In the genomic region with DNA sequence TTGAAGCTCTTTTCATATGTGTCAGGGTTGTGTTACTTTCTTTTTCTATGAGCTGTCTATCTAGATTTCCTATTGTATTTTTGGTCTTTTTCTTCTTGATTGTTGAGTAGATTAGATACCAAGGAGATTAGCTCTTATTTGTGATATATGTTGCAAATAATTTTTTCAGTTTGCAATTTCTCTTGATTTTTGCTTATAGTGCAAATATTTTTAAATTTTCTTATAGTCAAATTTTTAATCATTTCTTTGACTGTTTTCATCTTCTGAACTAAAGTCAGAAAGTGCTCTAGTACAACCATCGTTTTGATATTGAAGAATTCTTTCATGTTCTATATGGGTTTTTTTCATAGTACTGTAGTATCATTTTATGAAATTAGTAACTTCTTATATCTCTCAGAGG, we compare ENCODE assay signal across 28 cellular contexts.
"Had no signal": no experiment of that assay in that cellular context is flagged by ENCODE, and none has a peak within 500 bp of the region (broad histone marks: within the 10 kb centered on the region; RNA-seq: fewer than 3 reads in every experiment).

No MANE protein-coding gene starts in this region.

- H3K27ac ChIP-seq: neural progenitor cell, ovary, parathyroid adenoma, psoas muscle, skin epidermis, spleen, suprapubic skin, testis, tibial artery, transverse colon, upper lobe of right lung, uterus had no signal

- H2AFZ ChIP-seq: neural progenitor cell, parathyroid adenoma had no signal

- H3K36me3 ChIP-seq: neural progenitor cell, ovary, spleen, suprapubic skin, tibial artery, transverse colon, upper lobe of right lung, uterus had no signal

- H3K4me3 ChIP-seq: neural progenitor cell, ovary, psoas muscle, skin epidermis, smooth muscle cell, spleen, suprapubic skin, testis, tibial artery, transverse colon, upper lobe of right lung, uterus had no signal

- DNase-seq: natural killer cell; occipital lobe; ovary; posterior cingulate gyrus; psoas muscle; right cardiac atrium; spleen; stimulated activated CD4-positive, alpha-beta T cell treated with anti-CD3 and anti-CD28 coated beads, Interleukin-12 subunit alpha, Interleukin-12 subunit beta, amount 100 ng/mL, for 4 hours; stimulated activated CD4-positive, alpha-beta T cell treated with anti-CD3 and anti-CD28 coated beads, Interleukin-1b, Interleukin-23, amount 100 ng/mL, for 48 hours; stimulated activated CD4-positive, alpha-beta T cell treated with anti-CD3 and anti-CD28 coated beads, Interleukin-4, amount 100 ng/mL, for 1 hour; stimulated activated CD4-positive, alpha-beta T cell treated with anti-CD3 and anti-CD28 coated beads, Interleukin-4, amount 100 ng/mL, for 4 hours; stimulated activated CD8-positive, alpha-beta memory T cell treated with anti-CD3 and anti-CD28 coated beads, Interleukin-4, amount 100 ng/mL, for 48 hours; stimulated activated naive CD4-positive, alpha-beta T cell; stimulated activated naive CD8-positive, alpha-beta T cell treated with anti-CD3 and anti-CD28 coated beads, Interleukin-15, amount 100 ng/mL, for 72 hours; stimulated activated naive CD8-positive, alpha-beta T cell treated with anti-CD3 and anti-CD28 coated beads, Interleukin-15, Interleukin-2, amounts not matched to agents 100 U/mL and 50 U/mL, for 24 hours; substantia nigra; testis; tibial artery; transverse colon; upper lobe of right lung; uterus had no signal

- H3K4me2 ChIP-seq: neural progenitor cell, smooth muscle cell had no signal

- ATAC-seq: natural killer cell; psoas muscle; right cardiac atrium; sciatic nerve; stimulated activated memory B cell treated with anti-CD40 and anti-IgM and Interleukin-4, amounts not matched to agents 10 μg/mL and 1 μg/mL and 100 μg/mL, for 72 hours; stimulated activated naive CD8-positive, alpha-beta T cell treated with anti-CD3 and anti-CD28 coated beads, Interleukin-15, amount 100 ng/mL, for 72 hours; stimulated activated naive CD8-positive, alpha-beta T cell treated with anti-CD3 and anti-CD28 coated beads, Interleukin-15, Interleukin-2, amounts not matched to agents 100 U/mL and 50 U/mL, for 24 hours; upper lobe of right lung had no signal

- H3K9ac ChIP-seq: neural progenitor cell, parathyroid adenoma had no signal

- H3K4me1 ChIP-seq: neural progenitor cell, parathyroid adenoma, psoas muscle, spleen, suprapubic skin, testis, tibial artery, transverse colon, upper lobe of right lung, uterus had no signal

- H3K27me3 ChIP-seq: neural progenitor cell, ovary, spleen, suprapubic skin, testis, tibial artery, transverse colon, upper lobe of right lung, uterus had no signal

- H3K9me3 ChIP-seq: ovary, suprapubic skin, testis, upper lobe of right lung, uterus had no signal
